In genomic region chr4:3612275-3612674, GRCh38 we compare ENCODE assay signal across 22 cellular contexts.
"Had no signal": no experiment of that assay in that cellular context is flagged by ENCODE, and none has a peak within 500 bp of the region (broad histone marks: within the 10 kb centered on the region; RNA-seq: fewer than 3 reads in every experiment).

No MANE protein-coding gene starts in this region.

- FAIRE-seq: K562 had no signal

- ATAC-seq: K562, Panc1, PC-3, SK-N-SH treated with all-trans-retinoic acid at 6 μM for 48 hours had no signal

- H3K9ac ChIP-seq: KMS-11 had no signal

- DNase-seq: Kasumi-1; MM.1S; NCI-H1092 treated with DMSO at 0.1 percent for 48 hours; NCI-H1436; NCI-H187; NCI-H2029; NCI-H2081 treated with DMSO at 0.1 percent for 48 hours; NCI-H2171; NCI-H226; NCI-H446; NCI-H510A; NCI-H524 treated with DMSO at 0.1 percent for 48 hours; NCI-H82; NK-92 treated with Interleukin-12 subunit alpha and Interleukin-12 subunit beta, amount 100 ng/mL, for 24 hours; PC-3; SHP77 had no signal

- H3K4me2 ChIP-seq: KMS-11 had no signal

- H3K27ac ChIP-seq: HL-60, KMS-11, RWPE1 had no signal

- H3K4me3 ChIP-seq: K562 had no signal
